In genomic region chr20:32945710-32946221, GRCh38 we compare ENCODE assay signal across 8 cellular contexts. TPM values are rescaled to one million over a fixed set of nuclear protein-coding genes. Genes with fewer than 3 reads are reported as not detected.
DNase-seq lines count a peak whose midpoint lies in the region; ATAC-seq and TF ChIP-seq lines count a peak whose summit lies in the region.

No MANE protein-coding gene starts in this region.

- ATAC-seq in GM19397 (IDR thresholded peaks at IDR 0.05; ENCODE audit: unreplicated experiment) = no peak

- peak; percentile 59 for TF ChIP-seq CTCF in A673 (conservative IDR thresholded peaks at IDR 0.05; ENCODE audit: low read depth, low read length)
- peak; percentile 45 for TF ChIP-seq CTCF in GM12865 (IDR thresholded peaks at IDR 0.05; ENCODE audit: insufficient read depth, low read depth, low read length, missing control alignments)
- peak; percentile 54 for TF ChIP-seq CTCF in OCI-LY1 (IDR thresholded peaks at IDR 0.05; ENCODE audit: low read length)
- peak; percentile 43 to 73 for TF ChIP-seq CTCF in mammary epithelial cell (conservative IDR thresholded peaks at IDR 0.05 in 1 of 2, IDR thresholded peaks at IDR 0.05 in 1 of 2; ENCODE audit: extremely low read depth in 1 of 2, insufficient read depth in 1 of 2, low read depth in 1 of 2, low read length in 2 of 2)
- TF ChIP-seq CTCF in neural crest cell (conservative IDR thresholded peaks at IDR 0.05) = peak; percentile 74

- H3K9me3 ChIP-seq in A673 (ENCODE audit: low read depth, low read length, poor library complexity, severe bottlenecking) (no peaks in the 10 kb centered on the region), OCI-LY1 (ENCODE audit: low read length) (no peaks in the 10 kb centered on the region), mammary epithelial cell (replicated peaks; ENCODE audit: insufficient read depth, low read length) (no peaks in the 10 kb centered on the region)

- peaks cover 36% of the 10 kb centered on the region for H3K27me3 ChIP-seq in A673 (replicated peaks; ENCODE audit: insufficient read depth, low read depth, low read length, poor library complexity)
- H3K27me3 ChIP-seq in OCI-LY1 (ENCODE audit: insufficient read depth, low read length) = no peaks in the 10 kb centered on the region
- no peaks in the 10 kb centered on the region for H3K27me3 ChIP-seq in mammary epithelial cell (ENCODE audit: insufficient read depth, low read length)

- no peaks in the 10 kb centered on the region for H3K36me3 Mint-ChIP-seq in neural crest cell (ENCODE audit: low read depth)

- H2AFZ ChIP-seq in OCI-LY1 (ENCODE audit: low read length) = no peak overlapping the region
- H2AFZ ChIP-seq in mammary epithelial cell (ENCODE audit: low read depth, low read length) = no peak overlapping the region

- peaks cover 16% of the 10 kb centered on the region for H3K4me1 Mint-ChIP-seq in neural crest cell

- CTCF ChIA-PET in A673 (lab: Charles Lee) = interaction anchor here (1.3 to 1.5 kb wide), 2 partner anchors 44 to 156 kb away, joined by 6 read pairs; no protein-coding TSS in a partner anchor
- CTCF ChIA-PET in mammary epithelial cell (lab: Charles Lee; ENCODE audit: low non-redundant PET) = no interaction called here

- no peaks in the 10 kb centered on the region for H3F3A ChIP-seq in OCI-LY1 (ENCODE audit: insufficient read depth, low read length)

- H3K36me3 ChIP-seq in A673 (ENCODE audit: insufficient read depth, low read length, poor library complexity, severe bottlenecking) (no peaks in the 10 kb centered on the region), OCI-LY1 (ENCODE audit: insufficient read depth, low read length) (no peaks in the 10 kb centered on the region), mammary epithelial cell (ENCODE audit: insufficient read depth, low read length) (no peaks in the 10 kb centered on the region)

- in situ Hi-C loops in mammary epithelial cell (cut with MboI; ENCODE audit: low sequenced_read_pairs in 2 of 2) = loop anchor here (10.0 to 25.0 kb wide), 2 partner anchors 151 to 158 kb away; no protein-coding TSS in a partner anchor

- no peak overlapping the region for H3K27ac Mint-ChIP-seq in neural crest cell (ENCODE audit: unreplicated experiment)

- H3K79me2 ChIP-seq in OCI-LY1 (ENCODE audit: insufficient read depth, low read length) (no peaks in the 10 kb centered on the region), mammary epithelial cell (ENCODE audit: insufficient read depth, low read length) (no peaks in the 10 kb centered on the region)

- BruUV-seq in A673 (replicated peaks; lab: Mats Ljungman, UMichigan) = no TSS peak
- no TSS peak for BruUV-seq in mammary epithelial cell (replicated peaks; lab: Mats Ljungman, UMichigan)

- H3K9ac ChIP-seq in OCI-LY1 (ENCODE audit: low read length) = no peak overlapping the region
- H3K9ac ChIP-seq in mammary epithelial cell (ENCODE audit: insufficient read depth, low read length) = no peak overlapping the region

- no peak overlapping the region for H3K27ac ChIP-seq in A673 (ENCODE audit: low read depth, low read length, poor library complexity, severe bottlenecking)
- H3K27ac ChIP-seq in OCI-LY1 (ENCODE audit: low read depth, low read length, poor library complexity, severe bottlenecking) = no peak overlapping the region
- H3K27ac ChIP-seq in mammary epithelial cell (ENCODE audit: insufficient read depth, low read depth, low read length) = no peak overlapping the region

- H3K9me3 Mint-ChIP-seq in neural crest cell = no peaks in the 10 kb centered on the region

- H3K4me3 Mint-ChIP-seq in neural crest cell = no peak overlapping the region

- POLR2A ChIA-PET in A673 (lab: Charles Lee; ENCODE audit: low non-redundant PET) = no interaction called here

- intact Hi-C loops in A673 (cut with micrococcal nuclease; ENCODE audit: unreplicated experiment) (loop anchor here (1.0 to 10.0 kb wide), 3 partner anchors 43 to 271 kb away; partner anchors contain the start of gene C20orf203), mammary epithelial cell (cut with micrococcal nuclease) (loop anchor here (1.0 kb wide), 3 partner anchors 43 to 271 kb away; no protein-coding TSS in a partner anchor)

- H3K4me3 ChIP-seq in A673 (ENCODE audit: low read depth, low read length, poor library complexity, severe bottlenecking) (no peak overlapping the region), GM12865 (ENCODE audit: low read depth, low read length) (no peak overlapping the region), OCI-LY1 (ENCODE audit: low read depth, low read length, poor library complexity, severe bottlenecking) (no peak overlapping the region), mammary epithelial cell (replicated peaks in 1 of 3; ENCODE audit: insufficient read depth in 1 of 3, low read depth in 2 of 3, low read length in 3 of 3) (no peak overlapping the region)

- H3K4me2 ChIP-seq in OCI-LY1 (ENCODE audit: low read length) (no peak overlapping the region), mammary epithelial cell (ENCODE audit: insufficient read depth, low read depth, low read length) (no peak overlapping the region)

- H3K9me2 ChIP-seq in OCI-LY1 (ENCODE audit: low read depth, low read length) = no peaks in the 10 kb centered on the region

- H3K27me3 Mint-ChIP-seq in neural crest cell (ENCODE audit: low read depth) = peaks cover 17% of the 10 kb centered on the region

- WGBS in mammary epithelial cell (ENCODE audit: low coverage, missing lambda C conversion rate) = 53% methylated on average over 4 of the region's 4 CpGs

- DNase-seq in A673 (ENCODE audit: low spot score) = peak; percentile 52
- peak; percentile 15 for DNase-seq in GM12865 (ENCODE audit: low read depth)
- peak; percentile 4 for DNase-seq in mammary epithelial cell
- no peak for DNase-seq in neural crest cell (ENCODE audit: low read depth, low spot score)
- DNase-seq in NCI-H1105 treated with DMSO at 0.1 percent for 48 hours (lab: John Stamatoyannopoulos, UW) = no peak
- DNase-seq in foreskin melanocyte = no peak

- dilution Hi-C loops in mammary epithelial cell (cut with HindIII; ENCODE audit: low sequenced_read_pairs) = loop anchor here (5.0 kb wide), 1 partner anchor 57 kb away; the partner anchor contains the start of gene SUN5

- H4K20me1 ChIP-seq in OCI-LY1 (ENCODE audit: insufficient read depth, low read length) (no peaks in the 10 kb centered on the region), mammary epithelial cell (ENCODE audit: insufficient read depth, low read length) (no peaks in the 10 kb centered on the region)

- H3K4me1 ChIP-seq in A673 (ENCODE audit: insufficient read depth, low read length, poor library complexity, severe bottlenecking) (no peaks in the 10 kb centered on the region), OCI-LY1 (ENCODE audit: insufficient read depth, low read length, severe bottlenecking) (no peaks in the 10 kb centered on the region), mammary epithelial cell (ENCODE audit: insufficient read depth, low read length) (no peaks in the 10 kb centered on the region)

RNA-seq across cellular contexts. Expression of gene SUN5, which starts 58.5 kb away (rescaled TPM):
- total RNA-seq in A673 (2021) = not detected in 2 replicates
- not detected for total RNA-seq in mammary epithelial cell
- polyA plus RNA-seq in mammary epithelial cell = not detected
- not detected for polyA minus RNA-seq in mammary epithelial cell
- not detected in 2 replicates for total RNA-seq in neural crest cell

Comparison
In these comparisons a context has a peak if more than half of its experiments do, and no peak if none do; other contexts are left out.
1. DNase-seq: peak in A673 (single experiment), GM12865 (single experiment) and mammary epithelial cell (single experiment); none in neural crest cell (single experiment), NCI-H1105 treated with DMSO at 0.1 percent for 48 hours (single experiment) and foreskin melanocyte (single experiment).
2. Peak in every context shown above with its lines, with median percentiles within 50 percentile points of each other: CTCF ChIP-seq.